In the genomic region with DNA sequence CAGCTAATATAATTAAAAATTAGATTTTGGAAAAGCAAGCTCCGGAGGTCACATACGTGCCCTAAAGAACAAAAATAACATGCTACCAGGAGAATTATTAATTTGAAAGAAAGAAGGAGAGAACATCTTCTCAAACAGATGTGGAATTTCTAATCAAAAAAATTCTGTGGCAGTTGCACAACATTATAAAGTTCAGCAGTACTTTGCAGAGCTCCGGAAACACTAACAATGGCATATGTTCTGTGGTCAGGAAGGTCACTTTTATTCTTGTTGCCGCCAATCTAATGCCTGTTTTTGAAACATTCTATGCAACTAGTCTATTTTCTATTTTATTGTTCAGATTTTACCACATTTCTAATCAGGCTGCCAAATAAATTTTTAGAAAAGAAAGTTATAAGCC, we compare ENCODE assay signal across 26 cellular contexts.
DNase-seq lines count a peak whose midpoint lies in the region; ATAC-seq, FAIRE-seq and TF ChIP-seq lines count a peak whose summit lies in the region.
"Had no signal": no experiment of that assay in that cellular context is flagged by ENCODE, and none has a peak within 500 bp of the region (broad histone marks: within the 10 kb centered on the region; RNA-seq: fewer than 3 reads in every experiment).

No MANE protein-coding gene starts in this region.

- H3K4me3 Mint-ChIP-seq in natural killer cell, result no peak overlapping the region
- H3K4me3 Mint-ChIP-seq: activated naive CD4-positive, alpha-beta T cell treated with anti-CD3 and anti-CD28 coated beads, Interleukin-2, amount 10 ng/mL, durations not matched to agents 7 days and 5 days; activated T-cell treated with anti-CD3 and anti-CD28 coated beads, Interleukin-2, amount 50 U/mL, for 4 hours; CD8-positive, alpha-beta T cell; central memory CD8-positive, alpha-beta T cell; mesothelial cell of epicardium; nephron progenitor cell; T-helper 2 cell treated with Interferon-gamma antibody and Interleukin-4, amounts not matched to agents 5 μg/mL and 100 μg/mL, for 36 hours had no signal

- no peak overlapping the region for H3K9ac ChIP-seq in IMR-90 (ENCODE audit: low read depth, low read length)
- H3K9ac ChIP-seq in SK-N-MC (ENCODE audit: insufficient read length), result peak overlapping the region; percentile 41
- no peak overlapping the region for H3K9ac ChIP-seq in kidney (ENCODE audit: low read length in 2 of 2)

- H3K27me3 ChIP-seq in IMR-90 (ENCODE audit: control insufficient read depth, insufficient read depth, low read length), result no peaks in the 10 kb centered on the region
- H3K27me3 ChIP-seq: MG63, sigmoid colon, suprapubic skin, vagina had no signal

- FAIRE-seq in kidney (lab: Jason Lieb, UNC), result no peak

- H3K56ac ChIP-seq in IMR-90 (ENCODE audit: extremely low read depth, insufficient read depth, low read length), result no peak overlapping the region

- no peaks in the 10 kb centered on the region for H3K9me3 Mint-ChIP-seq in natural killer cell
- H3K9me3 Mint-ChIP-seq: activated naive CD4-positive, alpha-beta T cell treated with anti-CD3 and anti-CD28 coated beads, Interleukin-2, amount 10 ng/mL, durations not matched to agents 7 days and 5 days; activated T-cell treated with anti-CD3 and anti-CD28 coated beads, Interleukin-2, amount 50 U/mL, for 4 hours; CD8-positive, alpha-beta T cell; central memory CD8-positive, alpha-beta T cell; mesothelial cell of epicardium; nephron progenitor cell; T-helper 2 cell treated with Interferon-gamma antibody and Interleukin-4, amounts not matched to agents 5 μg/mL and 100 μg/mL, for 36 hours had no signal

- H3K4me2 ChIP-seq in IMR-90 (ENCODE audit: low read depth, low read length), result no peak overlapping the region

- H3K4me1 Mint-ChIP-seq in natural killer cell, result peaks cover 9 to 18% of the 10 kb centered on the region in 2 donors
- H3K4me1 Mint-ChIP-seq: activated naive CD4-positive, alpha-beta T cell treated with anti-CD3 and anti-CD28 coated beads, Interleukin-2, amount 10 ng/mL, durations not matched to agents 7 days and 5 days had no signal

- H2BK15ac ChIP-seq in IMR-90 (ENCODE audit: low read depth, low read length), result no peak overlapping the region

- POLR2A ChIA-PET in IMR-90 (lab: Charles Lee; ENCODE audit: unreplicated experiment), result no interaction called here

- H3K18ac ChIP-seq in IMR-90 (ENCODE audit: low read depth, low read length), result no peak overlapping the region

- peak; percentile 65 to 81 for DNase-seq in AML-193 (lab: John Stamatoyannopoulos, UW)
- DNase-seq in IMR-90, result peak; percentile 13
- no peak for DNase-seq in SK-N-MC (ENCODE audit: low read depth, low spot score)
- peak; percentile 31 for DNase-seq in fibroblast of peridontal ligament (ENCODE audit: extremely low read depth)
- no peak for DNase-seq in kidney
- DNase-seq in natural killer cell, result no peak
- DNase-seq: activated CD8-positive, alpha-beta memory T cell treated with anti-CD3 and anti-CD28 coated beads for 24 hours; activated naive CD4-positive, alpha-beta T cell treated with anti-CD3 and anti-CD28 coated beads, Interleukin-2, amount 10 ng/mL, durations not matched to agents 7 days and 5 days; activated T-cell treated with anti-CD3 and anti-CD28 coated beads, Interleukin-2, amount 50 U/mL, for 4 hours; aorta; CD8-positive, alpha-beta T cell; DND-41; MG63; NCI-H748 treated with DMSO at 0.1 percent for 48 hours; nephron progenitor cell; sigmoid colon had no signal

- no peak overlapping the region for H2BK5ac ChIP-seq in IMR-90 (ENCODE audit: low read depth, low read length, poor library complexity, severe bottlenecking)

- no peaks in the 10 kb centered on the region for H3K27me3 Mint-ChIP-seq in natural killer cell (ENCODE audit: low read depth in 2 of 2)
- H3K27me3 Mint-ChIP-seq: activated naive CD4-positive, alpha-beta T cell treated with anti-CD3 and anti-CD28 coated beads, Interleukin-2, amount 10 ng/mL, durations not matched to agents 7 days and 5 days; central memory CD8-positive, alpha-beta T cell had no signal

- H3K9me1 ChIP-seq in IMR-90 (ENCODE audit: insufficient read depth, low read length), result peaks cover 5% of the 10 kb centered on the region

- no peak overlapping the region for H3K4ac ChIP-seq in IMR-90 (ENCODE audit: low read depth, low read length)

- H3K23ac ChIP-seq in IMR-90 (ENCODE audit: low read depth, low read length), result no peak overlapping the region

- BruUV-seq in IMR-90 (replicated peaks; lab: Mats Ljungman, UMichigan), result no TSS peak

- H2AK9ac ChIP-seq in IMR-90 (replicated peaks; ENCODE audit: low read depth, low read length, poor library complexity), result no peak overlapping the region

- no peak overlapping the region for H3K27ac ChIP-seq in IMR-90 (ENCODE audit: insufficient read depth, low read length)
- H3K27ac ChIP-seq in SK-N-MC, result peak overlapping the region; percentile 54
- H3K27ac ChIP-seq in kidney (ENCODE audit: low read depth in 2 of 2, low read length in 2 of 2), result no peak overlapping the region
- H3K27ac ChIP-seq: sigmoid colon, suprapubic skin, vagina had no signal

- H3K4me3 ChIP-seq in IMR-90 (ENCODE audit: insufficient read depth, low read depth, low read length) (no peak overlapping the region), SK-N-MC (peak overlapping the region; percentile 45), kidney (ENCODE audit: low read length in 2 of 2) (no peak overlapping the region)
- H3K4me3 ChIP-seq: MG63, sigmoid colon, suprapubic skin, vagina had no signal

- H4K91ac ChIP-seq in IMR-90 (ENCODE audit: insufficient read depth, low read depth, low read length), result no peak overlapping the region

- TF ChIP-seq CTCF in IMR-90 (conservative IDR thresholded peaks at IDR 0.05; ENCODE audit: low read depth, low read length) (no peak), kidney (IDR thresholded peaks at IDR 0.05; ENCODE audit: borderline replicate concordance, extremely low read depth, insufficient read depth) (no peak), natural killer cell (IDR thresholded peaks at IDR 0.05) (no peak)

- H3K36me3 Mint-ChIP-seq in natural killer cell, result no peaks in the 10 kb centered on the region
- H3K36me3 Mint-ChIP-seq: activated naive CD4-positive, alpha-beta T cell treated with anti-CD3 and anti-CD28 coated beads, Interleukin-2, amount 10 ng/mL, durations not matched to agents 7 days and 5 days; mesothelial cell of epicardium had no signal

- no peak for TF ChIP-seq POLR2A in IMR-90 (IDR thresholded peaks at IDR 0.05; ENCODE audit: low read depth, low read length)

- no CpG with 5 or more reads among the region's 4 CpGs for WGBS in IMR-90 (ENCODE audit: extremely low coverage in 2 of 2, insufficient read length in 1 of 2), 2 experiments

- H4K20me1 ChIP-seq in IMR-90 (ENCODE audit: insufficient read depth, low read length), result peaks cover 2% of the 10 kb centered on the region; the same call in 1 of the 2 replicates

- dilution Hi-C loops in IMR-90 (cut with HindIII; ENCODE audit: low sequenced_read_pairs, unreplicated experiment), result no loop called here

- H3K36me3 ChIP-seq in IMR-90 (ENCODE audit: control insufficient read depth, insufficient read depth, low read length) (no peaks in the 10 kb centered on the region), SK-N-MC (ENCODE audit: insufficient read depth, low read length) (no peaks in the 10 kb centered on the region), kidney (ENCODE audit: control insufficient read depth in 1 of 2, insufficient read depth in 2 of 2, low read length in 2 of 2) (no peaks in the 10 kb centered on the region)
- H3K36me3 ChIP-seq: MG63, sigmoid colon, suprapubic skin, vagina had no signal

- ATAC-seq in IMR-90 (ENCODE audit: low read depth), result no peak
- no peak for ATAC-seq in GM19351 (IDR thresholded peaks at IDR 0.05; ENCODE audit: unreplicated experiment)
- no peak for ATAC-seq in natural killer cell
- no peak for ATAC-seq in GM19463 (IDR thresholded peaks at IDR 0.05; ENCODE audit: unreplicated experiment)
- ATAC-seq: activated CD4-positive, CD25-positive, alpha-beta regulatory T cell treated with anti-CD3 and anti-CD28 coated beads, Interleukin-2, amount 50 U/mL, for 24 hours; activated T-cell treated with anti-CD3 and anti-CD28 coated beads, Interleukin-2, amount 50 U/mL, for 4 hours; CD8-positive, alpha-beta T cell; esophagus mucosa; Panc1 had no signal

- H3K4me1 ChIP-seq in IMR-90 (ENCODE audit: control insufficient read depth, insufficient read depth, low read length) (peaks cover 8% of the 10 kb centered on the region), kidney (ENCODE audit: control insufficient read depth in 1 of 2, insufficient read depth in 1 of 2, low read depth in 1 of 2, low read length in 2 of 2) (no peaks in the 10 kb centered on the region)
- H3K4me1 ChIP-seq: sigmoid colon, suprapubic skin, vagina had no signal

- H2AK5ac ChIP-seq in IMR-90 (ENCODE audit: low read depth, low read length), result no peak overlapping the region

- TF ChIP-seq RAD21 in IMR-90 (IDR thresholded peaks at IDR 0.05; ENCODE audit: low read length), result no peak

- no peaks in the 10 kb centered on the region for H3K9me3 ChIP-seq in IMR-90 (ENCODE audit: control insufficient read depth, insufficient read depth, low read length)
- H3K9me3 ChIP-seq in SK-N-MC (ENCODE audit: low read depth, low read length), result no peaks in the 10 kb centered on the region
- no peaks in the 10 kb centered on the region for H3K9me3 ChIP-seq in kidney (ENCODE audit: control insufficient read depth in 1 of 2, low read length in 2 of 2)
- H3K9me3 ChIP-seq: MG63, sigmoid colon, suprapubic skin, vagina had no signal

- H2AFZ ChIP-seq in IMR-90 (replicated peaks; ENCODE audit: low read length, poor library complexity), result no peak overlapping the region

- CTCF ChIA-PET in IMR-90 (lab: Yijun Ruan, JAX), result no interaction called here

- H3K79me1 ChIP-seq in IMR-90 (ENCODE audit: low read depth in 1 of 2, low read length in 2 of 2), result peaks cover 0 to 4% of the 10 kb centered on the region in 2 experiments; a peak in 1 of 4 replicates

- H4K5ac ChIP-seq in IMR-90 (ENCODE audit: low read depth, low read length), result no peak overlapping the region

- intact Hi-C loops in IMR-90 (cut with micrococcal nuclease) (no loop called here), kidney (cut with DNase I) (no loop called here), natural killer cell (cut with micrococcal nuclease) (no loop called here)

- no peak overlapping the region for H2BK120ac ChIP-seq in IMR-90 (ENCODE audit: low read depth, low read length)

- no peak overlapping the region for H4K8ac ChIP-seq in IMR-90 (ENCODE audit: low read depth in 2 of 2, low read length in 2 of 2)

- in situ Hi-C loops in IMR-90 (cut with MboI; ENCODE audit: low sequenced_read_pairs), result no loop called here

- H3K14ac ChIP-seq in IMR-90 (replicated peaks; ENCODE audit: low read depth, low read length), result no peak overlapping the region

- no peak overlapping the region for H3K27ac Mint-ChIP-seq in natural killer cell
- H3K27ac Mint-ChIP-seq: activated naive CD4-positive, alpha-beta T cell treated with anti-CD3 and anti-CD28 coated beads, Interleukin-2, amount 10 ng/mL, durations not matched to agents 7 days and 5 days; CD8-positive, alpha-beta T cell; T-helper 2 cell treated with Interferon-gamma antibody and Interleukin-4, amounts not matched to agents 5 μg/mL and 100 μg/mL, for 36 hours had no signal

- H2BK20ac ChIP-seq in IMR-90 (ENCODE audit: low read depth, low read length), result no peak overlapping the region

TF ChIP-seq in IMR-90, 13 proteins besides CTCF, POLR2A, EP300 and RAD21 (continues in another document):
- peak; percentile 45; the same call in 1 of the 2 replicates for TF ChIP-seq CEBPB (IDR thresholded peaks at IDR 0.05; ENCODE audit: low read depth, low read length)
- TF ChIP-seq BHLHE40 (IDR thresholded peaks at IDR 0.05; ENCODE audit: low read depth, low read length), result no peak

Comparison
In these comparisons a context has a peak if more than half of its experiments do, and no peak if none do; other contexts are left out.
1. DNase-seq: peak in AML-193 (2 of 2), IMR-90 (single experiment) and fibroblast of peridontal ligament (single experiment); none in SK-N-MC (single experiment), kidney (single experiment) and natural killer cell (single experiment).